In genomic region chr20:41889125-41889870, GRCh38 we compare ENCODE assay signal across 13 cellular contexts.
A peak's percentile ranks its signal among the peaks of the same experiment; 100 is the strongest.
DNase-seq lines count a peak whose midpoint lies in the region; ATAC-seq and TF ChIP-seq lines count a peak whose summit lies in the region.
"Had no signal": no experiment of that assay in that cellular context is flagged by ENCODE, and none has a peak within 500 bp of the region (broad histone marks: within the 10 kb centered on the region; RNA-seq: fewer than 3 reads in every experiment).

No MANE protein-coding gene starts in this region.

- ATAC-seq in RWPE2 (ENCODE audit: low read depth) (no peak), HG03521 (IDR thresholded peaks at IDR 0.05; ENCODE audit: unreplicated experiment) (no peak)

- H3K9me3 Mint-ChIP-seq in mesothelial cell of epicardium, result no peaks in the 10 kb centered on the region

- H3K36me3 ChIP-seq in KMS-11 (ENCODE audit: insufficient read depth) (no peaks in the 10 kb centered on the region), RWPE2 (ENCODE audit: low read depth) (no peaks in the 10 kb centered on the region)
- H3K36me3 ChIP-seq: tibial nerve had no signal

- H3K4me1 ChIP-seq in KMS-11 (ENCODE audit: low read depth, poor library complexity, severe bottlenecking), result no peaks in the 10 kb centered on the region
- H3K4me1 ChIP-seq in RWPE2 (ENCODE audit: insufficient read depth, poor library complexity, severe bottlenecking), result no peaks in the 10 kb centered on the region
- H3K4me1 ChIP-seq: tibial nerve had no signal

- no peak overlapping the region for H3K4me3 Mint-ChIP-seq in mesothelial cell of epicardium

- H4K20me1 ChIP-seq in KMS-11 (ENCODE audit: insufficient read depth), result no peaks in the 10 kb centered on the region

- no peaks in the 10 kb centered on the region for H3K36me3 Mint-ChIP-seq in mesothelial cell of epicardium

- no peaks in the 10 kb centered on the region for H3K4me1 Mint-ChIP-seq in mesothelial cell of epicardium

- H3K9me3 ChIP-seq in RWPE2 (ENCODE audit: severe bottlenecking), result no peaks in the 10 kb centered on the region
- H3K9me3 ChIP-seq: tibial nerve had no signal

- H3K79me2 ChIP-seq in KMS-11 (ENCODE audit: insufficient read depth, low read depth), result no peaks in the 10 kb centered on the region

- H3K27ac ChIP-seq in KMS-11 (no peak overlapping the region), RWPE2 (ENCODE audit: poor library complexity, severe bottlenecking) (no peak overlapping the region)
- H3K27ac ChIP-seq: tibial nerve had no signal

- H3K4me3 ChIP-seq in KMS-11 (IDR thresholded peaks at IDR 0.05; ENCODE audit: insufficient read depth, low read depth, low read length) (no peak overlapping the region), RWPE2 (ENCODE audit: severe bottlenecking) (no peak overlapping the region)
- H3K4me3 ChIP-seq: tibial nerve had no signal

- TF ChIP-seq CTCF in KMS-11 (conservative IDR thresholded peaks at IDR 0.05; ENCODE audit: low read depth, low read length), result peak; percentile 43
- TF ChIP-seq CTCF in RWPE2 (IDR thresholded peaks at IDR 0.05; ENCODE audit: poor library complexity, severe bottlenecking), result peak; percentile 46
- no peak for TF ChIP-seq CTCF in mesothelial cell of epicardium (IDR thresholded peaks at IDR 0.05; ENCODE audit: unreplicated experiment)

- H2AFZ ChIP-seq in KMS-11 (ENCODE audit: low read depth), result no peak overlapping the region

- no peak overlapping the region for H3K4me2 ChIP-seq in KMS-11

- DNase-seq in NCI-H1436 (lab: John Stamatoyannopoulos, UW) (peak; percentile 5), NCI-H1436 treated with DMSO at 0.1 percent for 48 hours (lab: John Stamatoyannopoulos, UW) (no peak), RWPE2 (ENCODE audit: low spot score) (no peak), midbrain (lab: John Stamatoyannopoulos, UW) (peak; percentile 14), mesothelial cell of epicardium (ENCODE audit: low spot score in 2 of 2, unreplicated experiment in 2 of 2) (no peak), NCI-H1092 (lab: John Stamatoyannopoulos, UW) (no peak)
- DNase-seq: activated naive CD4-positive, alpha-beta T cell treated with Interleukin-2 at 50 U/mL for 16 hours; dermis blood vessel endothelial cell; hippocampal formation; stimulated activated CD4-positive, alpha-beta T cell treated with anti-CD3 and anti-CD28 coated beads, Interleukin-4, amount 100 ng/mL, for 24 hours had no signal

- H3K27ac Mint-ChIP-seq in mesothelial cell of epicardium, result no peak overlapping the region

- H3K27me3 Mint-ChIP-seq in mesothelial cell of epicardium (ENCODE audit: low read depth), result peaks cover 14% of the 10 kb centered on the region

- no peaks in the 10 kb centered on the region for H3K27me3 ChIP-seq in KMS-11 (ENCODE audit: insufficient read depth, low read depth)
- H3K27me3 ChIP-seq in RWPE2 (ENCODE audit: insufficient read depth, poor library complexity, severe bottlenecking), result no peaks in the 10 kb centered on the region
- H3K27me3 ChIP-seq: tibial nerve had no signal

- no peak overlapping the region for H3K9ac ChIP-seq in KMS-11

Comparison
In these comparisons a context has a peak if more than half of its experiments do, and no peak if none do; other contexts are left out.
1. DNase-seq: peak in NCI-H1436 (single experiment) and midbrain (single experiment); none in NCI-H1436 treated with DMSO at 0.1 percent for 48 hours (single experiment), RWPE2 (single experiment), mesothelial cell of epicardium (0 of 2) and NCI-H1092 (single experiment).